In genomic region chr20:25135031-25135430, GRCh38 we compare ENCODE assay signal across 22 cellular contexts. TPM values are rescaled to one million over a fixed set of nuclear protein-coding genes. Genes with fewer than 3 reads are reported as not detected.
DNase-seq lines count a peak whose midpoint lies in the region; ATAC-seq and TF ChIP-seq lines count a peak whose summit lies in the region.
"Had no signal": no experiment of that assay in that cellular context is flagged by ENCODE, and none has a peak within 500 bp of the region (broad histone marks: within the 10 kb centered on the region; RNA-seq: fewer than 3 reads in every experiment).

No MANE protein-coding gene starts in this region.

- peak overlapping the region; percentile 87 for H3K27ac ChIP-seq in Panc1 (ENCODE audit: low read length)

- ATAC-seq in Panc1 (no peak), sciatic nerve (no peak), GM18519 (IDR thresholded peaks at IDR 0.05; ENCODE audit: low FRiP score, unreplicated experiment) (no peak)
- ATAC-seq: CD8-positive, alpha-beta T cell had no signal

- DNase-seq in NCI-H2107 treated with DMSO at 0.1 percent for 48 hours (lab: John Stamatoyannopoulos, UW; ENCODE audit: unreplicated experiment) (peak; percentile 4), NCI-H2107 (lab: John Stamatoyannopoulos, UW) (no peak), NCI-H2029 treated with DMSO at 0.1 percent for 48 hours (lab: John Stamatoyannopoulos, UW) (peak; percentile 73), Panc1 (ENCODE audit: low read depth, low spot score) (no peak), sciatic nerve (ENCODE audit: low spot score) (no peak), iPS-NIHi7 (ENCODE audit: extremely low spot score) (no peak), T1000 (lab: John Stamatoyannopoulos, UW) (no peak)
- DNase-seq: 8988T; CD8-positive, alpha-beta T cell; GF-D8; MG63; NCI-H1105; NCI-H1694 treated with DMSO at 0.1 percent for 48 hours; NCI-H446 treated with DMSO at 0.1 percent for 48 hours; NCI-H774; SW 1271 had no signal

- TF ChIP-seq CTCF in Panc1 (IDR thresholded peaks at IDR 0.05), result no peak

- H3K36me3 ChIP-seq in Panc1 (ENCODE audit: control insufficient read depth, insufficient read depth, low read length), result no peaks in the 10 kb centered on the region
- H3K36me3 ChIP-seq: MG63 had no signal

- H3K27me3 ChIP-seq in Panc1 (ENCODE audit: control insufficient read depth, insufficient read depth, low read length), result no peaks in the 10 kb centered on the region
- H3K27me3 ChIP-seq: MG63 had no signal

- H3K4me3 ChIP-seq in Panc1 (ENCODE audit: low read depth in 2 of 2, low read length in 2 of 2), result no peak overlapping the region
- H3K4me3 ChIP-seq: GM23338, MG63 had no signal

- CTCF ChIA-PET in Panc1 (lab: Charles Lee), result no interaction called here

- BruUV-seq in Panc1 (replicated peaks; lab: Mats Ljungman, UMichigan), result no TSS peak

- H3K4me1 ChIP-seq in Panc1 (ENCODE audit: control insufficient read depth, insufficient read depth, low read length), result peaks cover 52% of the 10 kb centered on the region

- POLR2A ChIA-PET in Panc1 (lab: Charles Lee), result no interaction called here

- in situ Hi-C loops in Panc1 (cut with HindIII; ENCODE audit: low pct_unique_long_range_greater_than_20kb, low sequenced_read_pairs), result no loop called here

- no peaks in the 10 kb centered on the region for H3K9me3 ChIP-seq in Panc1 (ENCODE audit: control insufficient read depth, insufficient read depth, low read depth, low read length)
- H3K9me3 ChIP-seq: MG63 had no signal

- intact Hi-C loops in Panc1 (cut with micrococcal nuclease; ENCODE audit: unreplicated experiment) (no loop called here), sciatic nerve (cut with DNase I) (no loop called here)

RNA-seq across cellular contexts. Expression of gene VSX1, which starts 53.1 kb away (rescaled TPM):
- total RNA-seq in Panc1 (2021; ENCODE audit: unreplicated experiment) (0.21 TPM), sciatic nerve (not detected)
- polyA plus RNA-seq in Panc1 (2012; ENCODE audit: insufficient read length), result not detected
- total RNA-seq: CD8-positive, alpha-beta T cell; Daoy; SK-MEL-5; T-helper 2 cell treated with Interferon-gamma antibody and Interleukin-4, amounts not matched to agents 100 ng/mL and 5 ng/mL, for 36 hours had no signal
- polyA plus RNA-seq: BJ, GM23338 had no signal

Comparison
In these comparisons a context has a peak if more than half of its experiments do, and no peak if none do; other contexts are left out.
1. DNase-seq: peak in NCI-H2107 treated with DMSO at 0.1 percent for 48 hours (single experiment) and NCI-H2029 treated with DMSO at 0.1 percent for 48 hours (single experiment); none in NCI-H2107 (single experiment), Panc1 (single experiment), sciatic nerve (single experiment), iPS-NIHi7 (single experiment) and T1000 (single experiment).